ENCODE assay signal across 8 cellular contexts in the genomic region with DNA sequence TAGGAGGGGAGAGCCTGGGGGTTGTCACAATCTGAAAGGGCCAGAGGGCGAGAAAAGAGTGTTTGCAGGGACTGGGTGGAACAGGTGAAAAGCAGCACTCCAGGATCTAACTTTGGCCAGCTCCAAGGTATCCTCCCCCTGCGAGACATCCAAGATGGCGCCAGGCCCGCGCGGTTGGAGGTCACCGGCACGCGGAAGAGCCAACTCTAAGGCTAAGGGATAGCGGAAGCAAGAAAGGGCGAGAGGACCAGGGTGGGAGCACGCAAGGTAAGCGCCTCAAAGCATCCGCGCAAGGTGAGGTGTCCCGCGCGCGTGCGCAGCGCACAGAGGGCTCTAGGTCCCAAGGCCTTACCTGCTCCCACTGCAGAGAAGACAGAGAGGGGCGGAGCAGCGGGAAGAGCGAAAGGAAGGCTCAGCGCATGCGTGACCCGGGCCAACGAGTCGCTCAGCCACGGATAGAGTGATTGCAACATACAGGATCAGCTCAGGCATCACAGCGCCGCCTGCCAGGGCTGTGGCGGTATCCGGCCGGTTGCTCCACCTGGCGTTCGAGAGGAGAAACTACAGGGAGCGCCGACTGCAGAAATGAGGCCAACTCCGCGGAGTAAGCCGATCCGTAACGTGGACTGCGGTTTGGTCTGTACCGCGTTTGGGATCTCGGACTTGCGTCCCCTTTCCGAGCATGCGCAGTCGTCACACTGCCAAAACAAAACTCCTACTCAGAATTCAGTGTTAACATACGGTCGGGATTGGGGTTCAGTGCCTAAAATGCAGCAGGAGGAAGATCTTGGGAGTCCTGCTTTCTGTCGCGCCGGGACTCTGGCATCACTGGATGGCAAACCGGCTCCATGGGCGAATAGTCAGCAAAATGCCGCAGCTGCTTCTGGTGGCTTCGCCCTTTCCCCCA. TPM values are rescaled to one million over a fixed set of nuclear protein-coding genes. Genes with fewer than 3 reads are reported as not detected.
DNase-seq lines count a peak whose midpoint lies in the region; ATAC-seq, FAIRE-seq and TF ChIP-seq lines count a peak whose summit lies in the region.

A gene (minus strand): TSS at position 383 of the 907 bp plus-strand sequence. CDS start 3,469 bp downstream, outside the sequence.

- peak; percentile 96 for FAIRE-seq in G401.6 (lab: Jason Lieb, UNC)

- peak; percentile 94 for DNase-seq in H7
- peak; percentile 96 for DNase-seq in activated T-helper 9 cell treated with anti-CD3 and anti-CD28 coated beads, Interleukin-2, amount 50 U/mL, for 16 hours (ENCODE audit: low read depth)
- DNase-seq in fibroblast of peridontal ligament (ENCODE audit: extremely low read depth), result peak; percentile 99
- DNase-seq in natural killer cell treated with Interleukin-12 subunit alpha and Interleukin-12 subunit beta and Interleukin-15 and Interleukin-18, amount 100 ng/mL, for 72 hours (ENCODE audit: low spot score), result peak; percentile 97
- peak; percentile 97 for DNase-seq in stimulated activated naive CD8-positive, alpha-beta T cell treated with anti-CD3 and anti-CD28 coated beads, Interleukin-15, Interleukin-2, amounts not matched to agents 100 U/mL and 50 U/mL, for 24 hours

- peak; percentile 100 for TF ChIP-seq CTCF in Loucy (conservative IDR thresholded peaks at IDR 0.05; ENCODE audit: low read length)

- H3K4me1 Mint-ChIP-seq in natural killer cell treated with Interleukin-12 subunit alpha and Interleukin-12 subunit beta and Interleukin-15 and Interleukin-18, amount 100 ng/mL, for 72 hours (ENCODE audit: low read depth in 2 of 2), result peaks cover 23 to 33% of the 10 kb centered on the region in 2 donors

- peaks cover 8% of the 10 kb centered on the region for H4K20me1 ChIP-seq in Loucy (ENCODE audit: insufficient read depth, low read length, poor library complexity, severe bottlenecking)

- peak within 1 kb of the TSS; percentile 97 for H3K9ac ChIP-seq in Loucy (ENCODE audit: low read depth, low read length, poor library complexity, severe bottlenecking)

- peaks cover 37% of the 10 kb centered on the region for H3K4me1 ChIP-seq in Loucy (ENCODE audit: insufficient read depth, low read length, poor library complexity, severe bottlenecking)

- peak; percentile 95 for TF ChIP-seq POLR2A in Raji (IDR thresholded peaks at IDR 0.05; ENCODE audit: insufficient read depth, low read depth, low read length)

- no peaks in the 10 kb centered on the region for H3F3A ChIP-seq in Loucy (ENCODE audit: low read depth)

- H3K9me3 ChIP-seq in Loucy (ENCODE audit: insufficient read depth, low read depth, low read length), result no peaks in the 10 kb centered on the region

- ATAC-seq in natural killer cell treated with Interleukin-12 subunit alpha and Interleukin-12 subunit beta and Interleukin-15 and Interleukin-18, amount 100 ng/mL, for 72 hours, result peak; percentile 97
- ATAC-seq in stimulated activated naive CD8-positive, alpha-beta T cell treated with anti-CD3 and anti-CD28 coated beads, Interleukin-15, Interleukin-2, amounts not matched to agents 100 U/mL and 50 U/mL, for 24 hours, result peak; percentile 95

- H3K36me3 Mint-ChIP-seq in natural killer cell treated with Interleukin-12 subunit alpha and Interleukin-12 subunit beta and Interleukin-15 and Interleukin-18, amount 100 ng/mL, for 72 hours, result peaks cover 6% of the 10 kb centered on the region

- H3K9me2 ChIP-seq in Loucy (replicated peaks; ENCODE audit: low read depth, low read length), result no peaks in the 10 kb centered on the region

- peak within 1 kb of the TSS; percentile 95 for H2AFZ ChIP-seq in Loucy (ENCODE audit: low read length)

- H3K79me2 ChIP-seq in Loucy (ENCODE audit: insufficient read depth, low read length), result peaks cover 47% of the 10 kb centered on the region

- H3K4me3 ChIP-seq in H7 (ENCODE audit: insufficient read depth, low read depth, low read length) (peak within 1 kb of the TSS; percentile 87), Loucy (ENCODE audit: low read length, poor library complexity, severe bottlenecking) (peak within 1 kb of the TSS; percentile 86)

- peak within 1 kb of the TSS; percentile 90 for H3K4me2 ChIP-seq in Loucy (ENCODE audit: low read depth, low read length, poor library complexity, severe bottlenecking)

- H3K27me3 Mint-ChIP-seq in natural killer cell treated with Interleukin-12 subunit alpha and Interleukin-12 subunit beta and Interleukin-15 and Interleukin-18, amount 100 ng/mL, for 72 hours, result peaks cover 11 to 32% of the 10 kb centered on the region in 2 donors

- H3K27ac Mint-ChIP-seq in natural killer cell treated with Interleukin-12 subunit alpha and Interleukin-12 subunit beta and Interleukin-15 and Interleukin-18, amount 100 ng/mL, for 72 hours, result peak within 1 kb of the TSS; percentile 83 to 87

- H3K36me3 ChIP-seq in H7 (replicated peaks; ENCODE audit: control insufficient read depth, insufficient read depth, low read length) (peaks cover 16% of the 10 kb centered on the region), Loucy (ENCODE audit: insufficient read depth, low read length) (peaks cover 14% of the 10 kb centered on the region; the same call in 1 of the 2 replicates)

- H3K9me3 Mint-ChIP-seq in natural killer cell treated with Interleukin-12 subunit alpha and Interleukin-12 subunit beta and Interleukin-15 and Interleukin-18, amount 100 ng/mL, for 72 hours, result no peaks in the 10 kb centered on the region

- H3K27me3 ChIP-seq in H7 (ENCODE audit: control insufficient read depth, insufficient read depth, low read length), result no peaks in the 10 kb centered on the region
- no peaks in the 10 kb centered on the region for H3K27me3 ChIP-seq in Loucy (ENCODE audit: insufficient read depth, low read length, poor library complexity, severe bottlenecking)

- peak within 1 kb of the TSS; percentile 96 for H3K4me3 Mint-ChIP-seq in natural killer cell treated with Interleukin-12 subunit alpha and Interleukin-12 subunit beta and Interleukin-15 and Interleukin-18, amount 100 ng/mL, for 72 hours

RNA-seq across cellular contexts. Expression of the gene that starts here (rescaled TPM):
- 382 and 460 TPM in 2 replicates for total RNA-seq in H7 (2014; rRNA removed; shearing (Covaris generic))
- total RNA-seq in natural killer cell treated with Interleukin-12 subunit alpha and Interleukin-12 subunit beta and Interleukin-15 and Interleukin-18, amount 100 ng/mL, for 72 hours, result 100 to 1,000 TPM; 221 to 334 TPM

Comparison
In these comparisons a context has a peak if more than half of its experiments do, and no peak if none do; other contexts are left out.
1. Peak in every context shown above with its lines: DNase-seq, ATAC-seq and H3K4me3 ChIP-seq.